ENCODE assay signal across 1 cellular context in genomic region chr10:99779335-99779734, GRCh38.
TF ChIP-seq lines count a peak whose summit lies in the region.

No MANE protein-coding gene starts in this region.

TF ChIP-seq in SK-N-SH, 30 proteins besides CTCF, POLR2A, EP300 and RAD21 (continued from another document):
- TF ChIP-seq, protein P1, sequence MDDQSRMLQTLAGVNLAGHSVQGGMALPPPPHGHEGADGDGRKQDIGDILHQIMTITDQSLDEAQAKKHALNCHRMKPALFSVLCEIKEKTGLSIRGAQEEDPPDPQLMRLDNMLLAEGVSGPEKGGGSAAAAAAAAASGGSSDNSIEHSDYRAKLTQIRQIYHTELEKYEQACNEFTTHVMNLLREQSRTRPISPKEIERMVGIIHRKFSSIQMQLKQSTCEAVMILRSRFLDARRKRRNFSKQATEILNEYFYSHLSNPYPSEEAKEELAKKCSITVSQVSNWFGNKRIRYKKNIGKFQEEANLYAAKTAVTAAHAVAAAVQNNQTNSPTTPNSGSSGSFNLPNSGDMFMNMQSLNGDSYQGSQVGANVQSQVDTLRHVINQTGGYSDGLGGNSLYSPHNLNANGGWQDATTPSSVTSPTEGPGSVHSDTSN (IDR thresholded peaks at IDR 0.05), result no peak
- TF ChIP-seq TCF12 (IDR thresholded peaks at IDR 0.05) (peak; percentile 45), ZBTB33 (IDR thresholded peaks at IDR 0.05; ENCODE audit: borderline replicate concordance, low read depth) (no peak), USF1 (IDR thresholded peaks at IDR 0.05; ENCODE audit: borderline replicate concordance, low read depth) (no peak), FOXM1 (IDR thresholded peaks at IDR 0.05; ENCODE audit: low read depth) (no peak)
- TF ChIP-seq, protein P2, sequence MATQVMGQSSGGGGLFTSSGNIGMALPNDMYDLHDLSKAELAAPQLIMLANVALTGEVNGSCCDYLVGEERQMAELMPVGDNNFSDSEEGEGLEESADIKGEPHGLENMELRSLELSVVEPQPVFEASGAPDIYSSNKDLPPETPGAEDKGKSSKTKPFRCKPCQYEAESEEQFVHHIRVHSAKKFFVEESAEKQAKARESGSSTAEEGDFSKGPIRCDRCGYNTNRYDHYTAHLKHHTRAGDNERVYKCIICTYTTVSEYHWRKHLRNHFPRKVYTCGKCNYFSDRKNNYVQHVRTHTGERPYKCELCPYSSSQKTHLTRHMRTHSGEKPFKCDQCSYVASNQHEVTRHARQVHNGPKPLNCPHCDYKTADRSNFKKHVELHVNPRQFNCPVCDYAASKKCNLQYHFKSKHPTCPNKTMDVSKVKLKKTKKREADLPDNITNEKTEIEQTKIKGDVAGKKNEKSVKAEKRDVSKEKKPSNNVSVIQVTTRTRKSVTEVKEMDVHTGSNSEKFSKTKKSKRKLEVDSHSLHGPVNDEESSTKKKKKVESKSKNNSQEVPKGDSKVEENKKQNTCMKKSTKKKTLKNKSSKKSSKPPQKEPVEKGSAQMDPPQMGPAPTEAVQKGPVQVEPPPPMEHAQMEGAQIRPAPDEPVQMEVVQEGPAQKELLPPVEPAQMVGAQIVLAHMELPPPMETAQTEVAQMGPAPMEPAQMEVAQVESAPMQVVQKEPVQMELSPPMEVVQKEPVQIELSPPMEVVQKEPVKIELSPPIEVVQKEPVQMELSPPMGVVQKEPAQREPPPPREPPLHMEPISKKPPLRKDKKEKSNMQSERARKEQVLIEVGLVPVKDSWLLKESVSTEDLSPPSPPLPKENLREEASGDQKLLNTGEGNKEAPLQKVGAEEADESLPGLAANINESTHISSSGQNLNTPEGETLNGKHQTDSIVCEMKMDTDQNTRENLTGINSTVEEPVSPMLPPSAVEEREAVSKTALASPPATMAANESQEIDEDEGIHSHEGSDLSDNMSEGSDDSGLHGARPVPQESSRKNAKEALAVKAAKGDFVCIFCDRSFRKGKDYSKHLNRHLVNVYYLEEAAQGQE (IDR thresholded peaks at IDR 0.05; ENCODE audit: low read depth, low read length), result no peak
